In genomic region chr12:15829255-15829654, GRCh38 we compare ENCODE assay signal across 25 cellular contexts.
"Had no signal": no experiment of that assay in that cellular context is flagged by ENCODE, and none has a peak within 500 bp of the region (broad histone marks: within the 10 kb centered on the region; RNA-seq: fewer than 3 reads in every experiment).

No MANE protein-coding gene starts in this region.

- H3K4me1 Mint-ChIP-seq: activated CD4-positive, alpha-beta memory T cell treated with anti-CD3 and anti-CD28 coated beads, Interleukin-2, amount 10 ng/mL, durations not matched to agents 7 days and 5 days; activated naive CD8-positive, alpha-beta T cell treated with anti-CD3 and anti-CD28 coated beads for 36 hours; activated T-helper 17 cell treated with anti-CD3 and anti-CD28 coated beads, Interleukin-2, amount 50 U/mL, for 72 hours had no signal

- H3K4me3 Mint-ChIP-seq: activated CD4-positive, alpha-beta memory T cell treated with anti-CD3 and anti-CD28 coated beads, Interleukin-2, amount 10 ng/mL, durations not matched to agents 7 days and 5 days; activated naive CD8-positive, alpha-beta T cell treated with anti-CD3 and anti-CD28 coated beads for 36 hours; activated T-helper 17 cell treated with anti-CD3 and anti-CD28 coated beads, Interleukin-2, amount 50 U/mL, for 72 hours; stimulated activated naive CD8-positive, alpha-beta T cell treated with anti-CD3 and anti-CD28 coated beads, Interleukin-15, Interleukin-2, amounts not matched to agents 100 ng/mL and 50 ng/mL, for 24 hours had no signal

- H3K36me3 ChIP-seq: tibial nerve had no signal

- H3K27me3 ChIP-seq: tibial nerve had no signal

- H3K9me3 ChIP-seq: psoas muscle, tibial nerve had no signal

- H3K9me3 Mint-ChIP-seq: activated CD4-positive, alpha-beta memory T cell treated with anti-CD3 and anti-CD28 coated beads, Interleukin-2, amount 10 ng/mL, durations not matched to agents 7 days and 5 days; activated naive CD8-positive, alpha-beta T cell treated with anti-CD3 and anti-CD28 coated beads for 36 hours; activated T-helper 17 cell treated with anti-CD3 and anti-CD28 coated beads, Interleukin-2, amount 50 U/mL, for 72 hours; stimulated activated naive CD8-positive, alpha-beta T cell treated with anti-CD3 and anti-CD28 coated beads, Interleukin-15, Interleukin-2, amounts not matched to agents 100 ng/mL and 50 ng/mL, for 24 hours had no signal

- H3K27ac ChIP-seq: psoas muscle had no signal

- H3K36me3 Mint-ChIP-seq: activated naive CD8-positive, alpha-beta T cell treated with anti-CD3 and anti-CD28 coated beads for 36 hours had no signal

- FAIRE-seq: endometrium, islet of Langerhans, small intestine had no signal

- H3K4me1 ChIP-seq: psoas muscle had no signal

- ATAC-seq: activated T-helper 17 cell treated with anti-CD3 and anti-CD28 coated beads, Interleukin-2, amount 50 U/mL, for 72 hours; psoas muscle; right cardiac atrium had no signal

- DNase-seq: activated CD4-positive, alpha-beta memory T cell treated with anti-CD3 and anti-CD28 coated beads, Interleukin-2, amount 10 ng/mL, durations not matched to agents 7 days and 5 days; activated CD4-positive, alpha-beta T cell treated with anti-CD3 and anti-CD28 coated beads for 48 hours; activated CD4-positive, CD25-positive, alpha-beta regulatory T cell; activated naive CD4-positive, alpha-beta T cell; activated naive CD8-positive, alpha-beta T cell treated with anti-CD3 and anti-CD28 coated beads for 36 hours; activated T-cell treated with anti-CD3 and anti-CD28 coated beads, Interleukin-2, amount 50 U/mL, for 1 hour; amniotic stem cell; central memory CD4-positive, alpha-beta T cell; erythroblast; foreskin melanocyte; glutamatergic neuron; hippocampal formation; midbrain; occipital lobe; psoas muscle; right cardiac atrium; small intestine; stimulated activated CD4-positive, alpha-beta T cell treated with anti-CD3 and anti-CD28 coated beads, Interleukin-15, amount 100 ng/mL, for 24 hours; stimulated activated CD4-positive, alpha-beta T cell treated with anti-CD3 and anti-CD28 coated beads, Interleukin-2, amount 100 ng/mL, for 48 hours had no signal

- H3K27ac Mint-ChIP-seq: activated CD4-positive, alpha-beta memory T cell treated with anti-CD3 and anti-CD28 coated beads, Interleukin-2, amount 10 ng/mL, durations not matched to agents 7 days and 5 days; activated naive CD8-positive, alpha-beta T cell treated with anti-CD3 and anti-CD28 coated beads for 36 hours; activated T-helper 17 cell treated with anti-CD3 and anti-CD28 coated beads, Interleukin-2, amount 50 U/mL, for 72 hours; stimulated activated naive CD8-positive, alpha-beta T cell treated with anti-CD3 and anti-CD28 coated beads, Interleukin-15, Interleukin-2, amounts not matched to agents 100 ng/mL and 50 ng/mL, for 24 hours had no signal

- H3K4me3 ChIP-seq: coronary artery, psoas muscle, tibial nerve had no signal
